In genomic region chr10:102557569-102557968, GRCh38 we compare ENCODE assay signal across 1 cellular context.
TF ChIP-seq lines count a peak whose summit lies in the region.

No MANE protein-coding gene starts in this region.

TF ChIP-seq in HepG2, 621 proteins besides CTCF, POLR2A, EP300 and RAD21:
- peak; percentile 94 for TF ChIP-seq ZNF329 (CRISPR knock-in tag; IDR thresholded peaks at IDR 0.05; ENCODE audit: low read depth)
- no peak for TF ChIP-seq NR1H2 (CRISPR knock-in tag; IDR thresholded peaks at IDR 0.05; ENCODE audit: borderline replicate concordance, low read depth)
